9 cellular contexts compared by ENCODE assay signal in the genomic region with DNA sequence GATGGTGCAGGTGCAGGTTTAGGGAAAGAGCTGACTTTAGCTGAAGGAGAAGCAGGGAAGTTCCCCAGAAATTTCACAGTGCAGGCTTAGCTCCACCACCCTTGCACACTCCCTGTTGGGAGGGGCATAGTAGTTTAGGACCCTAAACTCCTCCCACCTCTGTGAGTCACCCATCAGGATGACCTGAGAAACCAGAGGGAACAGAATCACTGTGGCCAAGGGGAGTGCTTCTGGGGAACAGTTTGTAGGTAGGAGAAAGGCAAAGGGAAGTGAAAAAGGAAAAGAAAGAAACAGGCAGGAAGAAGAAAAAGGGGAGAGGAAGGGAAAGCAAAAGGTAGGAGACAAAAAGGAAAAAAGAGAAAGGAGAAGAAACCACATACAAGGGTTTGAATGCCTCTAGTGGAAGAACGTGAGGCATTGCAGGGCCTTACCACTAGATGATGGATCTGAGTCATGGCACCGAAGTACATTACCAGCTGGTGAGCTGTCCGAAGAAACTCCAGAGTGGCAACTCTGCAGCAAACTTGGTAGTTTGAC.
DNase-seq lines count a peak whose midpoint lies in the region; ATAC-seq, FAIRE-seq and TF ChIP-seq lines count a peak whose summit lies in the region.
"Had no signal": no experiment of that assay in that cellular context is flagged by ENCODE, and none has a peak within 500 bp of the region (broad histone marks: within the 10 kb centered on the region; RNA-seq: fewer than 3 reads in every experiment).

No MANE protein-coding gene starts in this region.

- POLR2A ChIA-PET in AG04450 (lab: Yijun Ruan, JAX): no interaction called here

- no peaks in the 10 kb centered on the region for H3K9me3 ChIP-seq in AG04450 (ENCODE audit: control insufficient read depth, insufficient read depth, low read length)
- H3K9me3 ChIP-seq in hepatocyte (ENCODE audit: low read depth): no peaks in the 10 kb centered on the region

- peak; percentile 69 for TF ChIP-seq CTCF in AG04450 (IDR thresholded peaks at IDR 0.05; ENCODE audit: low read depth, low read length)
- TF ChIP-seq CTCF in hepatocyte (IDR thresholded peaks at IDR 0.05; ENCODE audit: poor library complexity): peak; percentile 30

- H3K27me3 ChIP-seq in AG04450 (ENCODE audit: control insufficient read depth, insufficient read depth, low read length) (no peaks in the 10 kb centered on the region), hepatocyte (no peaks in the 10 kb centered on the region)

- H2AFZ ChIP-seq in hepatocyte: no peak overlapping the region

- H3K36me3 ChIP-seq in hepatocyte (replicated peaks; ENCODE audit: insufficient read depth, low read depth): no peaks in the 10 kb centered on the region

- H4K20me1 ChIP-seq in hepatocyte (ENCODE audit: insufficient read depth, poor library complexity, severe bottlenecking): no peaks in the 10 kb centered on the region

- H3K4me3 ChIP-seq in AG04450 (ENCODE audit: low read depth, low read length) (no peak overlapping the region), hepatocyte (no peak overlapping the region)

- H3K9me2 ChIP-seq in hepatocyte (replicated peaks; ENCODE audit: insufficient read depth): no peaks in the 10 kb centered on the region

- in situ Hi-C loops in SK-MEL-5 (cut with HindIII; ENCODE audit: low pct_unique_long_range_greater_than_20kb, low sequenced_read_pairs): no loop called here

- WGBS in hepatocyte (ENCODE audit: low lambda C conversion rate, missing lambda C conversion rate): 65% methylated on average over 3 of the region's 3 CpGs

- H3K79me2 ChIP-seq in hepatocyte: no peaks in the 10 kb centered on the region

- no peak for DNase-seq in AG04450 (ENCODE audit: low read depth, low spot score)
- DNase-seq in SK-MEL-5 (ENCODE audit: low read depth, low spot score): peak; percentile 75
- peak; percentile 43 for DNase-seq in hepatocyte (ENCODE audit: low spot score)
- DNase-seq in activated T-cell treated with anti-CD3 and anti-CD28 coated beads, Interleukin-2, amount 50 U/mL, for 1 hour: no peak
- no peak for DNase-seq in ecto neural progenitor cell (ENCODE audit: low spot score)
- DNase-seq in GM19239 (ENCODE audit: insufficient read length, low spot score): no peak

- no peaks in the 10 kb centered on the region for H3K4me1 ChIP-seq in hepatocyte (ENCODE audit: insufficient read depth)

- no peak for FAIRE-seq in GM19239 (lab: Jason Lieb, UNC)
- FAIRE-seq: colon had no signal

- CTCF ChIA-PET in AG04450 (lab: Charles Lee): interaction anchor here (1.7 to 2.9 kb wide), 4 partner anchors 11 to 1823 kb away, joined by 4 to 11 read pairs (median 7); no protein-coding TSS in a partner anchor

- ATAC-seq in GM19395 (IDR thresholded peaks at IDR 0.05; ENCODE audit: unreplicated experiment) (peak; percentile 56), HG03469 (IDR thresholded peaks at IDR 0.05; ENCODE audit: unreplicated experiment) (peak; percentile 75)

- no peak overlapping the region for H3K4me2 ChIP-seq in hepatocyte

- H3K27ac ChIP-seq in AG04450 (ENCODE audit: low read depth, low read length): peak overlapping the region; percentile 1
- H3K27ac ChIP-seq in hepatocyte: no peak overlapping the region

Comparison
In these comparisons a context has a peak if more than half of its experiments do, and no peak if none do; other contexts are left out.
1. DNase-seq: peak in SK-MEL-5 (single experiment) and hepatocyte (single experiment); none in AG04450 (single experiment), activated T-cell treated with anti-CD3 and anti-CD28 coated beads, Interleukin-2, amount 50 U/mL, for 1 hour (single experiment), ecto neural progenitor cell (single experiment) and GM19239 (single experiment).